In genomic region chr11:78594814-78595213, GRCh38 we compare ENCODE assay signal across 2 cellular contexts.
A peak's percentile ranks its signal among the peaks of the same experiment; 100 is the strongest.
TF ChIP-seq lines count a peak whose summit lies in the region.

No MANE protein-coding gene starts in this region.

TF ChIP-seq in IMR-90, 13 proteins besides CTCF, POLR2A, EP300 and RAD21 (continued from another document):
- no peak for TF ChIP-seq ELK1 (IDR thresholded peaks at IDR 0.05; ENCODE audit: borderline replicate concordance, low read depth, low read length)
- no peak for TF ChIP-seq BHLHE40 (IDR thresholded peaks at IDR 0.05; ENCODE audit: low read depth, low read length)

TF ChIP-seq in K562, 482 proteins besides CTCF, POLR2A, EP300 and RAD21 (continued from another document):
- TF ChIP-seq, protein P1, sequence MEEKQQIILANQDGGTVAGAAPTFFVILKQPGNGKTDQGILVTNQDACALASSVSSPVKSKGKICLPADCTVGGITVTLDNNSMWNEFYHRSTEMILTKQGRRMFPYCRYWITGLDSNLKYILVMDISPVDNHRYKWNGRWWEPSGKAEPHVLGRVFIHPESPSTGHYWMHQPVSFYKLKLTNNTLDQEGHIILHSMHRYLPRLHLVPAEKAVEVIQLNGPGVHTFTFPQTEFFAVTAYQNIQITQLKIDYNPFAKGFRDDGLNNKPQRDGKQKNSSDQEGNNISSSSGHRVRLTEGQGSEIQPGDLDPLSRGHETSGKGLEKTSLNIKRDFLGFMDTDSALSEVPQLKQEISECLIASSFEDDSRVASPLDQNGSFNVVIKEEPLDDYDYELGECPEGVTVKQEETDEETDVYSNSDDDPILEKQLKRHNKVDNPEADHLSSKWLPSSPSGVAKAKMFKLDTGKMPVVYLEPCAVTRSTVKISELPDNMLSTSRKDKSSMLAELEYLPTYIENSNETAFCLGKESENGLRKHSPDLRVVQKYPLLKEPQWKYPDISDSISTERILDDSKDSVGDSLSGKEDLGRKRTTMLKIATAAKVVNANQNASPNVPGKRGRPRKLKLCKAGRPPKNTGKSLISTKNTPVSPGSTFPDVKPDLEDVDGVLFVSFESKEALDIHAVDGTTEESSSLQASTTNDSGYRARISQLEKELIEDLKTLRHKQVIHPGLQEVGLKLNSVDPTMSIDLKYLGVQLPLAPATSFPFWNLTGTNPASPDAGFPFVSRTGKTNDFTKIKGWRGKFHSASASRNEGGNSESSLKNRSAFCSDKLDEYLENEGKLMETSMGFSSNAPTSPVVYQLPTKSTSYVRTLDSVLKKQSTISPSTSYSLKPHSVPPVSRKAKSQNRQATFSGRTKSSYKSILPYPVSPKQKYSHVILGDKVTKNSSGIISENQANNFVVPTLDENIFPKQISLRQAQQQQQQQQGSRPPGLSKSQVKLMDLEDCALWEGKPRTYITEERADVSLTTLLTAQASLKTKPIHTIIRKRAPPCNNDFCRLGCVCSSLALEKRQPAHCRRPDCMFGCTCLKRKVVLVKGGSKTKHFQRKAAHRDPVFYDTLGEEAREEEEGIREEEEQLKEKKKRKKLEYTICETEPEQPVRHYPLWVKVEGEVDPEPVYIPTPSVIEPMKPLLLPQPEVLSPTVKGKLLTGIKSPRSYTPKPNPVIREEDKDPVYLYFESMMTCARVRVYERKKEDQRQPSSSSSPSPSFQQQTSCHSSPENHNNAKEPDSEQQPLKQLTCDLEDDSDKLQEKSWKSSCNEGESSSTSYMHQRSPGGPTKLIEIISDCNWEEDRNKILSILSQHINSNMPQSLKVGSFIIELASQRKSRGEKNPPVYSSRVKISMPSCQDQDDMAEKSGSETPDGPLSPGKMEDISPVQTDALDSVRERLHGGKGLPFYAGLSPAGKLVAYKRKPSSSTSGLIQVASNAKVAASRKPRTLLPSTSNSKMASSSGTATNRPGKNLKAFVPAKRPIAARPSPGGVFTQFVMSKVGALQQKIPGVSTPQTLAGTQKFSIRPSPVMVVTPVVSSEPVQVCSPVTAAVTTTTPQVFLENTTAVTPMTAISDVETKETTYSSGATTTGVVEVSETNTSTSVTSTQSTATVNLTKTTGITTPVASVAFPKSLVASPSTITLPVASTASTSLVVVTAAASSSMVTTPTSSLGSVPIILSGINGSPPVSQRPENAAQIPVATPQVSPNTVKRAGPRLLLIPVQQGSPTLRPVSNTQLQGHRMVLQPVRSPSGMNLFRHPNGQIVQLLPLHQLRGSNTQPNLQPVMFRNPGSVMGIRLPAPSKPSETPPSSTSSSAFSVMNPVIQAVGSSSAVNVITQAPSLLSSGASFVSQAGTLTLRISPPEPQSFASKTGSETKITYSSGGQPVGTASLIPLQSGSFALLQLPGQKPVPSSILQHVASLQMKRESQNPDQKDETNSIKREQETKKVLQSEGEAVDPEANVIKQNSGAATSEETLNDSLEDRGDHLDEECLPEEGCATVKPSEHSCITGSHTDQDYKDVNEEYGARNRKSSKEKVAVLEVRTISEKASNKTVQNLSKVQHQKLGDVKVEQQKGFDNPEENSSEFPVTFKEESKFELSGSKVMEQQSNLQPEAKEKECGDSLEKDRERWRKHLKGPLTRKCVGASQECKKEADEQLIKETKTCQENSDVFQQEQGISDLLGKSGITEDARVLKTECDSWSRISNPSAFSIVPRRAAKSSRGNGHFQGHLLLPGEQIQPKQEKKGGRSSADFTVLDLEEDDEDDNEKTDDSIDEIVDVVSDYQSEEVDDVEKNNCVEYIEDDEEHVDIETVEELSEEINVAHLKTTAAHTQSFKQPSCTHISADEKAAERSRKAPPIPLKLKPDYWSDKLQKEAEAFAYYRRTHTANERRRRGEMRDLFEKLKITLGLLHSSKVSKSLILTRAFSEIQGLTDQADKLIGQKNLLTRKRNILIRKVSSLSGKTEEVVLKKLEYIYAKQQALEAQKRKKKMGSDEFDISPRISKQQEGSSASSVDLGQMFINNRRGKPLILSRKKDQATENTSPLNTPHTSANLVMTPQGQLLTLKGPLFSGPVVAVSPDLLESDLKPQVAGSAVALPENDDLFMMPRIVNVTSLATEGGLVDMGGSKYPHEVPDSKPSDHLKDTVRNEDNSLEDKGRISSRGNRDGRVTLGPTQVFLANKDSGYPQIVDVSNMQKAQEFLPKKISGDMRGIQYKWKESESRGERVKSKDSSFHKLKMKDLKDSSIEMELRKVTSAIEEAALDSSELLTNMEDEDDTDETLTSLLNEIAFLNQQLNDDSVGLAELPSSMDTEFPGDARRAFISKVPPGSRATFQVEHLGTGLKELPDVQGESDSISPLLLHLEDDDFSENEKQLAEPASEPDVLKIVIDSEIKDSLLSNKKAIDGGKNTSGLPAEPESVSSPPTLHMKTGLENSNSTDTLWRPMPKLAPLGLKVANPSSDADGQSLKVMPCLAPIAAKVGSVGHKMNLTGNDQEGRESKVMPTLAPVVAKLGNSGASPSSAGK (IDR thresholded peaks at IDR 0.05) = peak; percentile 19; the same call in 1 of the 2 replicates
